Comparison of ENCODE assay signal across 26 cellular contexts in genomic region chr3:193149998-193150397, GRCh38.
"Had no signal": no experiment of that assay in that cellular context is flagged by ENCODE, and none has a peak within 500 bp of the region (broad histone marks: within the 10 kb centered on the region; RNA-seq: fewer than 3 reads in every experiment).

No MANE protein-coding gene starts in this region.

- H3K36me3 ChIP-seq: ascending aorta, cardiac muscle cell, colonic mucosa, heart left ventricle had no signal

- H3K27ac ChIP-seq: ascending aorta, cardiac muscle cell, colonic mucosa, heart left ventricle, parathyroid adenoma, psoas muscle, testis, VCaP had no signal

- H3K4me1 ChIP-seq: ascending aorta, colonic mucosa, parathyroid adenoma, testis had no signal

- H3K9me3 ChIP-seq: ascending aorta, colonic mucosa, heart left ventricle, psoas muscle, testis had no signal

- ATAC-seq: heart left ventricle; naive thymus-derived CD8-positive, alpha-beta T cell; psoas muscle had no signal

- H3K4me3 ChIP-seq: ascending aorta, cardiac muscle cell, colonic mucosa, heart left ventricle, psoas muscle, smooth muscle cell, testis had no signal

- H3K27me3 ChIP-seq: ascending aorta, cardiac muscle cell, colonic mucosa, heart left ventricle, testis had no signal

- DNase-seq: activated CD4-positive, alpha-beta T cell treated with anti-CD3 and anti-CD28 coated beads for 4 hours; activated CD4-positive, alpha-beta T cell treated with anti-CD3 and anti-CD28 coated beads, Interleukin-2, amount 50 U/mL, for 4 hours; activated effector memory CD4-positive, alpha-beta T cell treated with Interleukin-2 at 50 U/mL for 16 hours; activated naive CD4-positive, alpha-beta T cell treated with anti-CD3 and anti-CD28 coated beads, Interleukin-2, amount 10 ng/mL, durations not matched to agents 7 days and 5 days; activated naive CD8-positive, alpha-beta T cell treated with anti-CD3 and anti-CD28 coated beads, Interleukin-2, amount 10 ng/mL, durations not matched to agents 7 days and 5 days; activated T-cell treated with anti-CD3 and anti-CD28 coated beads for 4 hours; cerebellar nuclear complex; colonic mucosa; effector CD8-positive, alpha-beta T cell; erythroblast; heart left ventricle; hypothalamus; immature natural killer cell; kidney; naive thymus-derived CD8-positive, alpha-beta T cell; nucleus accumbens; psoas muscle; stimulated activated CD4-positive, alpha-beta T cell treated with anti-CD3 and anti-CD28 coated beads, Interleukin-2, amount 100 ng/mL, for 24 hours; stimulated activated naive CD4-positive, alpha-beta T cell treated with Interleukin-2 at 50 U/mL for 16 hours; T-helper 9 cell; testis had no signal
